In the genomic region with DNA sequence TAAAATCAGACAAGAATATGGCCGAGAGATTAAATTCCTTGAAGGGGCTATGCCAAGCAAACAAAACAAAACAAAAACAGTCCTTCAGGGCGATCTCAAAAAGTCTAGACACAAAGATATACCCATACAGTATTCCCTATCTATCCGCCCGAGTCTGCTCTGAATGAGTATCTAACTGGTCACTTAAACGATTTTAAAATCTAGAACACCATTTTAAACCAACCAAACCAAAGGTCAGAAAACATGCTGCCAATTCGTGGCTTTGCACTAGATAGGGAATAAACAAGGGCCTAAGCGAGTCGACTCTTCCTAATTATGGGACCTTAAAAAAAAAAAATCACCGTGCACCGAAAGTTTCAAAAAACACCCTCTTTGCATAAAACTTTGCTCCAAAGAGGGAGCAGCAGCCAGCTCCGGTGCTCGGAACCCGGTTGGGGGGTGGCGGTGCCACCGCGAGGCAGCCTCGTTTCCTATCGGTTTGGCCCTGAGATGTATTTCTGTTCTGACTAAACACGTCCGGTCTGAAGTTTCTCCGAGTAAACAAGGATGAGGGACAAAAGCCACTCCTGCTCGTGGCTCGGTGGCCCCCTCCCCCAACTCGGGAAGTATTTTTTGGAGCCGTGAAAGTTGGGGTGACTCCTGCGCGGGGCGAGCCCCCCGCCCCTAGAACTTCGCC, we compare ENCODE assay signal across 1 cellular context.
TF ChIP-seq lines count a peak whose summit lies in the region.

No MANE protein-coding gene starts in this region.

TF ChIP-seq in GM23338, 12 proteins besides CTCF, POLR2A, EP300 and RAD21 (continued from another document):
- TF ChIP-seq, protein P1, sequence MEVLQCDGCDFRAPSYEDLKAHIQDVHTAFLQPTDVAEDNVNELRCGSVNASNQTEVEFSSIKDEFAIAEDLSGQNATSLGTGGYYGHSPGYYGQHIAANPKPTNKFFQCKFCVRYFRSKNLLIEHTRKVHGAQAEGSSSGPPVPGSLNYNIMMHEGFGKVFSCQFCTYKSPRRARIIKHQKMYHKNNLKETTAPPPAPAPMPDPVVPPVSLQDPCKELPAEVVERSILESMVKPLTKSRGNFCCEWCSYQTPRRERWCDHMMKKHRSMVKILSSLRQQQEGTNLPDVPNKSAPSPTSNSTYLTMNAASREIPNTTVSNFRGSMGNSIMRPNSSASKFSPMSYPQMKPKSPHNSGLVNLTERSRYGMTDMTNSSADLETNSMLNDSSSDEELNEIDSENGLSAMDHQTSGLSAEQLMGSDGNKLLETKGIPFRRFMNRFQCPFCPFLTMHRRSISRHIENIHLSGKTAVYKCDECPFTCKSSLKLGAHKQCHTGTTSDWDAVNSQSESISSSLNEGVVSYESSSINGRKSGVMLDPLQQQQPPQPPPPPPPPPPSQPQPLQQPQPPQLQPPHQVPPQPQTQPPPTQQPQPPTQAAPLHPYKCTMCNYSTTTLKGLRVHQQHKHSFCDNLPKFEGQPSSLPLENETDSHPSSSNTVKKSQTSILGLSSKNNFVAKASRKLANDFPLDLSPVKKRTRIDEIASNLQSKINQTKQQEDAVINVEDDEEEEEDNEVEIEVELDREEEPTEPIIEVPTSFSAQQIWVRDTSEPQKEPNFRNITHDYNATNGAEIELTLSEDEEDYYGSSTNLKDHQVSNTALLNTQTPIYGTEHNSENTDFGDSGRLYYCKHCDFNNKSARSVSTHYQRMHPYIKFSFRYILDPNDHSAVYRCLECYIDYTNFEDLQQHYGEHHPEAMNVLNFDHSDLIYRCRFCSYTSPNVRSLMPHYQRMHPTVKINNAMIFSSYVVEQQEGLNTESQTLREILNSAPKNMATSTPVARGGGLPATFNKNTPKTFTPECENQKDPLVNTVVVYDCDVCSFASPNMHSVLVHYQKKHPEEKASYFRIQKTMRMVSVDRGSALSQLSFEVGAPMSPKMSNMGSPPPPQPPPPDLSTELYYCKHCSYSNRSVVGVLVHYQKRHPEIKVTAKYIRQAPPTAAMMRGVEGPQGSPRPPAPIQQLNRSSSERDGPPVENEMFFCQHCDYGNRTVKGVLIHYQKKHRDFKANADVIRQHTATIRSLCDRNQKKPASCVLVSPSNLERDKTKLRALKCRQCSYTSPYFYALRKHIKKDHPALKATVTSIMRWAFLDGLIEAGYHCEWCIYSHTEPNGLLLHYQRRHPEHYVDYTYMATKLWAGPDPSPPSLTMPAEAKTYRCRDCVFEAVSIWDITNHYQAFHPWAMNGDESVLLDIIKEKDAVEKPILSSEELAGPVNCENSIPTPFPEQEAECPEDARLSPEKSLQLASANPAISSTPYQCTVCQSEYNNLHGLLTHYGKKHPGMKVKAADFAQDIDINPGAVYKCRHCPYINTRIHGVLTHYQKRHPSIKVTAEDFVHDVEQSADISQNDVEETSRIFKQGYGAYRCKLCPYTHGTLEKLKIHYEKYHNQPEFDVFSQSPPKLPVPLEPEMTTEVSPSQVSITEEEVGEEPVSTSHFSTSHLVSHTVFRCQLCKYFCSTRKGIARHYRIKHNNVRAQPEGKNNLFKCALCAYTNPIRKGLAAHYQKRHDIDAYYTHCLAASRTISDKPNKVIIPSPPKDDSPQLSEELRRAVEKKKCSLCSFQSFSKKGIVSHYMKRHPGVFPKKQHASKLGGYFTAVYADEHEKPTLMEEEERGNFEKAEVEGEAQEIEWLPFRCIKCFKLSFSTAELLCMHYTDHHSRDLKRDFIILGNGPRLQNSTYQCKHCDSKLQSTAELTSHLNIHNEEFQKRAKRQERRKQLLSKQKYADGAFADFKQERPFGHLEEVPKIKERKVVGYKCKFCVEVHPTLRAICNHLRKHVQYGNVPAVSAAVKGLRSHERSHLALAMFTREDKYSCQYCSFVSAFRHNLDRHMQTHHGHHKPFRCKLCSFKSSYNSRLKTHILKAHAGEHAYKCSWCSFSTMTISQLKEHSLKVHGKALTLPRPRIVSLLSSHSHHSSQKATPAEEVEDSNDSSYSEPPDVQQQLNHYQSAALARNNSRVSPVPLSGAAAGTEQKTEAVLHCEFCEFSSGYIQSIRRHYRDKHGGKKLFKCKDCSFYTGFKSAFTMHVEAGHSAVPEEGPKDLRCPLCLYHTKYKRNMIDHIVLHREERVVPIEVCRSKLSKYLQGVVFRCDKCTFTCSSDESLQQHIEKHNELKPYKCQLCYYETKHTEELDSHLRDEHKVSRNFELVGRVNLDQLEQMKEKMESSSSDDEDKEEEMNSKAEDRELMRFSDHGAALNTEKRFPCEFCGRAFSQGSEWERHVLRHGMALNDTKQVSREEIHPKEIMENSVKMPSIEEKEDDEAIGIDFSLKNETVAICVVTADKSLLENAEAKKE (CRISPR knock-in tag; IDR thresholded peaks at IDR 0.05), result no peak
- no peak for TF ChIP-seq POLR2AphosphoS5 (IDR thresholded peaks at IDR 0.05; ENCODE audit: low read depth)
- no peak for TF ChIP-seq ZNF331 (CRISPR knock-in tag; IDR thresholded peaks at IDR 0.05; ENCODE audit: low read depth)
